ENCODE assay signal across 10 cellular contexts in the genomic region with DNA sequence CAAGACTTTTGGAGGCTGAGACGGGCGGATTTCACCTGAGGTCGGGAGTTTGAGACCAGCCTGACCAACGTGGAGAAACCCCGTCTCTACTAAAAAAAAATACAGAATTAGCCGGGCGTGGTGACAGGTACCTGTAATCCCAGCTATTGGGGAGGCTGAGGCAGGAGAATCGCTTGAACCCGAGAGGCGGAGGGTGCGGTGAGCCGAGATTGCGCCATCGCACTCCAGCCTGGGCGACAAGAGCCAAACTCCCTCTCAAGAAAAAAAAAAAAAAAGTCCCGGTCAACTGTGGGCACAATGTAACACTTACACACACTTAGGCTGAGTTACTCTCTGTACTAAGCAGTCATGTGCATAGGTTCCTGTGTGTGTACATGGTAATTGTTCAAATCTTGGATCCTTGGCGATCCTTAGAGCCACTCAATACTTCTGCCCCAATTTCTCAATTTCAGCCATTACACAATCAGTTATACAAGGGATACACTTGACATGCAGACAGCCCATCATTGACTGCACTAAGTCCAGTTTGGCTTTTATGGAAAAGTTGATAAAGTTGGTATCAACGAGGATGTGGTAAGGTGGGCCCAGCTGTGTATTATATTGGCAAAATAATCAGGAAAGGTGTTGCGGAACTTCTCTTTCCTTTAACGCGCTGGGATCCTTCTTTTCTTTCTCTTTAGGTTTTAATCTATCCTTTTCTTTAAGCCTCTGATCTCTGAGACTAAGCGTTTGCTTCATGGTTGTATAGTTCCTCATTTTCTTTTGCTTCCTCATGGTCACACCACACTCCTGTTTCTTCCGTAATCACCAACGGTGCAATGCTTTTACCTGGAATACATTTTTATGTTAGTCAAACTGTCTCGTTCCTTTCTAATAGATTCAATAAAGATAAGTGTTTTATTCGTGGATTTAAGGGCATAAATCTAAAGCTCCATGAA. TPM values are rescaled to one million over a fixed set of nuclear protein-coding genes. Genes with fewer than 3 reads are reported as not detected.
DNase-seq lines count a peak whose midpoint lies in the region; TF ChIP-seq lines count a peak whose summit lies in the region.
"Had no signal": no experiment of that assay in that cellular context is flagged by ENCODE, and none has a peak within 500 bp of the region (broad histone marks: within the 10 kb centered on the region; RNA-seq: fewer than 3 reads in every experiment).

No MANE protein-coding gene starts in this region.

- H3K4me3 ChIP-seq in mesodermal cell (ENCODE audit: extremely low read depth, insufficient read depth, low read length, poor library complexity, severe bottlenecking) (no peak overlapping the region), tibial artery (no peak overlapping the region)

- no peaks in the 10 kb centered on the region for H3K27me3 ChIP-seq in tibial artery

- peak; percentile 31 for DNase-seq in Ammon's horn (ENCODE audit: low spot score)
- DNase-seq in NOMO-1 (lab: John Stamatoyannopoulos, UW; ENCODE audit: unreplicated experiment in 2 of 2), result peak; percentile 59 to 76
- DNase-seq in caudate nucleus (lab: John Stamatoyannopoulos, UW), result no peak
- DNase-seq in tibial artery, result no peak
- DNase-seq in H4 (ENCODE audit: low spot score), result no peak
- DNase-seq in stimulated activated naive CD4-positive, alpha-beta T cell treated with Interleukin-2 at 50 U/mL for 16 hours (lab: John Stamatoyannopoulos, UW), result no peak
- no peak for DNase-seq in ureter (ENCODE audit: low spot score)
- DNase-seq: NCI-H2107; stimulated activated CD4-positive, alpha-beta T cell treated with anti-CD3 and anti-CD28 coated beads, Interleukin-1b, Interleukin-23, amount 100 ng/mL, for 48 hours had no signal

- H3K36me3 ChIP-seq in mesodermal cell (ENCODE audit: control insufficient read depth, insufficient read depth, low read length), result peaks cover 6% of the 10 kb centered on the region
- H3K36me3 ChIP-seq in tibial artery, result peaks cover 0 to 8% (median 0%) of the 10 kb centered on the region in 3 donors

- no peak for TF ChIP-seq CTCF in tibial artery (IDR thresholded peaks at IDR 0.05)

- intact Hi-C loops in tibial artery (cut with DNase I; ENCODE audit: low total_unique reads), result no loop called here

- H3K27ac ChIP-seq in caudate nucleus (ENCODE audit: low read depth, low read length), result peak overlapping the region; percentile 20
- peak overlapping the region; percentile 73 for H3K27ac ChIP-seq in mesodermal cell (ENCODE audit: low read depth, low read length, severe bottlenecking)
- peak overlapping the region in 1 of 2 donors; percentile 11 for H3K27ac ChIP-seq in tibial artery

- 84 to 87% methylated on average over 13 to 15 of the region's 26 CpGs for WGBS in mesodermal cell (ENCODE audit: insufficient coverage in 2 of 2), 2 experiments

- H3K9me3 ChIP-seq in mesodermal cell (ENCODE audit: control insufficient read depth, low read length), result no peaks in the 10 kb centered on the region
- no peaks in the 10 kb centered on the region for H3K9me3 ChIP-seq in tibial artery

- H3K4me1 ChIP-seq in mesodermal cell (ENCODE audit: control insufficient read depth, insufficient read depth, low read length, poor library complexity, severe bottlenecking) (peaks cover 71% of the 10 kb centered on the region), tibial artery (peaks cover 0 to 33% (median 11%) of the 10 kb centered on the region in 4 donors)

RNA-seq across cellular contexts. Expression of gene SDCCAG8, which starts 11.8 kb away (rescaled TPM):
- 28.8 TPM for polyA plus RNA-seq in mesodermal cell (2013, experiment 1 of 2)
- polyA plus RNA-seq in mesodermal cell (2013, experiment 2 of 2), result 23.2 TPM
- total RNA-seq in H4 (2014; rRNA removed; shearing (Covaris generic)), result 7.7 and 7.9 TPM in 2 replicates
- total RNA-seq in ureter, result 54.1 TPM

RNA-seq across cellular contexts. Expression of gene CEP170, which starts 12.5 kb away (rescaled TPM):
- 131 TPM for polyA plus RNA-seq in mesodermal cell (2013, experiment 1 of 2)
- 126 TPM for polyA plus RNA-seq in mesodermal cell (2013, experiment 2 of 2)
- total RNA-seq in H4 (2014; rRNA removed; shearing (Covaris generic)), result 21.5 and 28.3 TPM in 2 replicates
- 40.8 TPM for total RNA-seq in ureter

Comparison
In these comparisons a context has a peak if more than half of its experiments do, and no peak if none do; other contexts are left out.
1. DNase-seq: peak in Ammon's horn (single experiment) and NOMO-1 (2 of 2); none in caudate nucleus (0 of 61), tibial artery (0 of 2), H4 (single experiment), stimulated activated naive CD4-positive, alpha-beta T cell treated with Interleukin-2 at 50 U/mL for 16 hours (single experiment) and ureter (single experiment).